ENCODE assay signal across 1 cellular context in the genomic region with DNA sequence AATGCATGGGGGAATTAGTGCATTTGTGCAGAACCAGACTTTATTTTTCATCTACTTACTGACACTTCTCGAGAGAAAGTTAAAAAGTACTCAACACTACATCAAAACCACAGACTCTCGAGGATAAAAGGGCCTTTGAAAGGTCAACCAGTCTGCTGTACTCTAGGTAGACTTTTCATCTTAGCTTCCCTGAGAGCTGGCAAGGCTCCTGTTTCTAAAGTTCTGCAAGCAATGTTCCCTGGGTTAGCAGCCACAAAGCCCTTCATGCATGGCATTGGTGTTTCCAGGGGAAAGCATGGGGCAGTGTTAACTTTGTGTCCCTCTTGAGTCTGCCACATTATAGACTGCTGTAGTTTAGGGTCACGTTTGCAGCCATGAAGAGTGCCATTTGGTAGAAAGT.
TF ChIP-seq lines count a peak whose summit lies in the region.

No MANE protein-coding gene starts in this region.

TF ChIP-seq in SK-N-SH, 30 proteins besides CTCF, POLR2A, EP300 and RAD21 (continued from another document):
- TF ChIP-seq MXI1 (IDR thresholded peaks at IDR 0.05; ENCODE audit: low read depth, low read length) (no peak), TAF1 (IDR thresholded peaks at IDR 0.05; ENCODE audit: borderline replicate concordance, low read depth, low read length) (no peak), GATA2 (CRISPR knock-in tag; IDR thresholded peaks at IDR 0.05) (no peak), RFX5 (IDR thresholded peaks at IDR 0.05; ENCODE audit: low read length) (no peak), FOXM1 (IDR thresholded peaks at IDR 0.05; ENCODE audit: low read depth) (no peak), POLR2AphosphoS5 (IDR thresholded peaks at IDR 0.05; ENCODE audit: low read depth, low read length) (no peak), ZBTB33 (IDR thresholded peaks at IDR 0.05; ENCODE audit: borderline replicate concordance, low read depth) (no peak), SIN3A (IDR thresholded peaks at IDR 0.05; ENCODE audit: borderline replicate concordance, low read depth, low read length) (no peak), RCOR1 (IDR thresholded peaks at IDR 0.05; ENCODE audit: low read length) (no peak), EZH2phosphoT487 (IDR thresholded peaks at IDR 0.05; ENCODE audit: borderline replicate concordance, low read depth) (no peak)
